Comparison of ENCODE assay signal across 23 cellular contexts in the genomic region with DNA sequence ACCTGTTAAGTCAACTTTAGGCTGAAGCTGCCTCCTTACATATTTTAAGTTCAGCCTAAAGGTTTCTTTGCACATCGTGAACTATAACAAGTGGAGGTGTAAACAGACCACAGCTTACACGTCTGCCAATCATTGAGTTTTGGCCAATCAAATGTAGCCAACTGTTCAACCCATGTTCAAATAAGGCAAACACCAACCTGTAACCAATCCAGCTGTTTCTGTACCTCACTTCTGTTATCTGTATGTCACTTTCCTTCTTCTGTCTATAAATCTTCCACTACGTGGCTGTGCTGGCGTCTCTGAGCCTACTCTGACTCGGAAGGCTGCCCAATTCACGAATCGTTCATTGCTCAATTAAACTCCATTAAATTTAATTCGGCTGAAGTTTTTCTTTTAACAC.
DNase-seq lines count a peak whose midpoint lies in the region; ATAC-seq, FAIRE-seq and TF ChIP-seq lines count a peak whose summit lies in the region.
"Had no signal": no experiment of that assay in that cellular context is flagged by ENCODE, and none has a peak within 500 bp of the region (broad histone marks: within the 10 kb centered on the region; RNA-seq: fewer than 3 reads in every experiment).

No MANE protein-coding gene starts in this region.

- CTCF ChIA-PET in GM12878 (lab: Yijun Ruan, JAX) (interaction anchor here (0.9 kb wide), 1 partner anchor 27 kb away, joined by 4 read pairs; no protein-coding TSS in a partner anchor), H1 (lab: Charles Lee; ENCODE audit: partially characterized antibody) (interaction anchor here (1.3 kb wide), 1 partner anchor 11 kb away, joined by 4 read pairs; no protein-coding TSS in a partner anchor)
- CTCF ChIA-PET in activated CD8-positive, alpha-beta memory T cell treated with anti-CD3 and anti-CD28 coated beads, Interleukin-2, amount 10 ng/mL, durations not matched to agents 7 days and 5 days (lab: Charles Lee) = no interaction called here

- H3K4me1 ChIP-seq in GM12878 (ENCODE audit: control insufficient read depth, insufficient read depth, low read length) (no peaks in the 10 kb centered on the region), H1 (replicated peaks in 1 of 4; ENCODE audit: control insufficient read depth in 3 of 4, insufficient read depth in 4 of 4, low read length in 3 of 4) (no peaks in the 10 kb centered on the region), BE2C (no peaks in the 10 kb centered on the region)

- no peak overlapping the region for H2BK120ac ChIP-seq in H1 (replicated peaks; ENCODE audit: low read depth, low read length)

- H3K56ac ChIP-seq in H1 (replicated peaks; ENCODE audit: insufficient read length, low read depth, low read length) = no peak overlapping the region

- H3K23me2 ChIP-seq in H1 (ENCODE audit: low read depth, low read length) = no peaks in the 10 kb centered on the region

- TF ChIP-seq EP300 in GM12878 (IDR thresholded peaks at IDR 0.05; ENCODE audit: borderline replicate concordance in 1 of 2, control insufficient read depth in 1 of 2, low read depth in 2 of 2, low read length in 2 of 2) (no peak), H1 (IDR thresholded peaks at IDR 0.05; ENCODE audit: borderline replicate concordance in 1 of 2, low read depth in 2 of 2, low read length in 2 of 2) (no peak)

- H3K4me2 ChIP-seq in GM12878 (ENCODE audit: control insufficient read depth, insufficient read depth) (no peak overlapping the region), H1 (ENCODE audit: insufficient read depth in 1 of 2, low read depth in 2 of 2, low read length in 2 of 2) (no peak overlapping the region)

- H3K36me3 ChIP-seq in GM12878 (ENCODE audit: control insufficient read depth in 2 of 2, insufficient read depth in 2 of 2, low read length in 1 of 2) (peaks cover 0 to 3% of the 10 kb centered on the region in 2 experiments; a peak in 1 of 4 replicates), H1 (ENCODE audit: control insufficient read depth in 2 of 4, insufficient read depth in 4 of 4, low read length in 3 of 4) (no peaks in the 10 kb centered on the region), BE2C (no peaks in the 10 kb centered on the region)

- H3K9ac ChIP-seq in GM12878 (ENCODE audit: control insufficient read depth, insufficient read depth, low read length) (no peak overlapping the region), H1 (replicated peaks in 1 of 4; ENCODE audit: extremely low read depth in 1 of 4, low read depth in 3 of 4, low read length in 3 of 4) (no peak overlapping the region)

- intact Hi-C loops in GM12878 (cut with micrococcal nuclease; ENCODE audit: unreplicated experiment) = no loop called here

- no peaks in the 10 kb centered on the region for H3K9me3 Mint-ChIP-seq in activated CD8-positive, alpha-beta memory T cell treated with anti-CD3 and anti-CD28 coated beads, Interleukin-2, amount 10 ng/mL, durations not matched to agents 7 days and 5 days (ENCODE audit: low read depth)
- H3K9me3 Mint-ChIP-seq: CD4-positive, alpha-beta memory T cell had no signal

- H3K4me3 Mint-ChIP-seq in activated CD8-positive, alpha-beta memory T cell treated with anti-CD3 and anti-CD28 coated beads, Interleukin-2, amount 10 ng/mL, durations not matched to agents 7 days and 5 days = no peak overlapping the region
- H3K4me3 Mint-ChIP-seq: CD4-positive, alpha-beta memory T cell had no signal

- no peak overlapping the region for H2AFZ ChIP-seq in GM12878 (ENCODE audit: control insufficient read depth, low read depth, low read length)
- no peak overlapping the region for H2AFZ ChIP-seq in H1 (ENCODE audit: low read length)

- POLR2A ChIA-PET in GM12878 (lab: Charles Lee) = no interaction called here
- POLR2A ChIA-PET in H1 (lab: Charles Lee; ENCODE audit: partially characterized antibody) = no interaction called here

- H4K20me1 ChIP-seq in GM12878 (ENCODE audit: control insufficient read depth, insufficient read depth) (no peaks in the 10 kb centered on the region), H1 (replicated peaks in 1 of 2; ENCODE audit: control insufficient read depth in 1 of 2, insufficient read depth in 2 of 2, low read length in 2 of 2) (no peaks in the 10 kb centered on the region)

- H4K91ac ChIP-seq in H1 (replicated peaks; ENCODE audit: insufficient read length, low read length) = no peak overlapping the region

- SMC1A ChIA-PET in GM12878 (lab: Charles Lee; ENCODE audit: uncharacterized antibody, unreplicated experiment) = interaction anchor here (0.5 to 1.8 kb wide), 5 partner anchors 9 to 428 kb away, joined by 3 to 6 read pairs (median 3); no protein-coding TSS in a partner anchor

- no peak overlapping the region for H3K4ac ChIP-seq in H1 (replicated peaks; ENCODE audit: insufficient read length, low read depth, low read length)

- H3K4me1 Mint-ChIP-seq in activated CD8-positive, alpha-beta memory T cell treated with anti-CD3 and anti-CD28 coated beads, Interleukin-2, amount 10 ng/mL, durations not matched to agents 7 days and 5 days = no peaks in the 10 kb centered on the region

- no peak overlapping the region for H3K18ac ChIP-seq in H1 (ENCODE audit: extremely low read depth, low read length)

- H2BK5ac ChIP-seq in H1 (ENCODE audit: low read depth, low read length) = no peak overlapping the region

- BruUV-seq in GM12878 (replicated peaks; lab: Mats Ljungman, UMichigan) = no TSS peak

- peak; percentile 52 for FAIRE-seq in GM19239 (lab: Jason Lieb, UNC)
- no peak for FAIRE-seq in GM12878 (lab: Jason Lieb, UNC)
- FAIRE-seq in H1 (lab: Jason Lieb, UNC) = peak; percentile 7
- FAIRE-seq: A549, GM12892 had no signal

- no peak overlapping the region for H3K27ac ChIP-seq in GM12878 (ENCODE audit: control insufficient read depth, insufficient read depth)
- no peak overlapping the region for H3K27ac ChIP-seq in H1 (ENCODE audit: low read depth, low read length)
- H3K27ac ChIP-seq: A549 had no signal

- no peak overlapping the region for H2BK12ac ChIP-seq in H1 (ENCODE audit: low read depth, low read length)

- no peaks in the 10 kb centered on the region for H3K9me3 ChIP-seq in GM12878 (replicated peaks; ENCODE audit: control insufficient read depth, insufficient read depth, low read length)
- H3K9me3 ChIP-seq in H1 (ENCODE audit: insufficient read depth in 2 of 2, low read depth in 1 of 2, low read length in 1 of 2) = no peaks in the 10 kb centered on the region
- no peaks in the 10 kb centered on the region for H3K9me3 ChIP-seq in BE2C
- H3K9me3 ChIP-seq: A549 had no signal

- RAD21 ChIA-PET in GM12878 (lab: Charles Lee; ENCODE audit: unreplicated experiment) = no interaction called here

- TF ChIP-seq CTCF in GM12878 (IDR thresholded peaks at IDR 0.05 in 2 of 3, conservative IDR thresholded peaks at IDR 0.05 in 1 of 3; ENCODE audit: control insufficient read depth in 2 of 3, extremely low read depth in 1 of 3, insufficient read depth in 1 of 3, low read depth in 3 of 3, low read length in 3 of 3) (no peak), H1 (IDR thresholded peaks at IDR 0.05; ENCODE audit: control extremely low read depth in 1 of 3, insufficient read depth in 1 of 3, low read depth in 1 of 3, low read length in 3 of 3) (no peak), BE2C (IDR thresholded peaks at IDR 0.05; ENCODE audit: low read depth, low read length) (no peak)

- no peak for TF ChIP-seq RAD21 in GM12878 (IDR thresholded peaks at IDR 0.05; ENCODE audit: insufficient read depth, low read depth, low read length)
- no peak for TF ChIP-seq RAD21 in H1 (IDR thresholded peaks at IDR 0.05 in 1 of 2, conservative IDR thresholded peaks at IDR 0.05 in 1 of 2; ENCODE audit: low read depth in 2 of 2, low read length in 2 of 2)

- no peak overlapping the region for H4K8ac ChIP-seq in H1 (ENCODE audit: extremely low read depth, insufficient read depth, low read length)

- TF ChIP-seq POLR2A in GM12878 (IDR thresholded peaks at IDR 0.05; ENCODE audit: low read depth, low read length) = no peak
- TF ChIP-seq POLR2A in H1 (IDR thresholded peaks at IDR 0.05; ENCODE audit: control extremely low read depth in 1 of 2, low read depth in 2 of 2, low read length in 2 of 2) = no peak

- H2BK15ac ChIP-seq in H1 (ENCODE audit: low read length) = no peak overlapping the region

- H3K36me3 Mint-ChIP-seq in activated CD8-positive, alpha-beta memory T cell treated with anti-CD3 and anti-CD28 coated beads, Interleukin-2, amount 10 ng/mL, durations not matched to agents 7 days and 5 days = peaks cover 9% of the 10 kb centered on the region

- no peaks in the 10 kb centered on the region for H3K79me2 ChIP-seq in GM12878 (ENCODE audit: control insufficient read depth, insufficient read depth, low read length)
- H3K79me2 ChIP-seq in H1 (ENCODE audit: control insufficient read depth in 1 of 2, insufficient read depth in 2 of 2, low read length in 2 of 2) = no peaks in the 10 kb centered on the region

- no peak overlapping the region for H2BK20ac ChIP-seq in H1 (ENCODE audit: low read length)

- no peaks in the 10 kb centered on the region for H3K27me3 Mint-ChIP-seq in activated CD8-positive, alpha-beta memory T cell treated with anti-CD3 and anti-CD28 coated beads, Interleukin-2, amount 10 ng/mL, durations not matched to agents 7 days and 5 days
- H3K27me3 Mint-ChIP-seq: CD4-positive, alpha-beta memory T cell had no signal

- H3K27me3 ChIP-seq in GM12878 (replicated peaks in 1 of 2; ENCODE audit: control insufficient read depth in 2 of 2, insufficient read depth in 2 of 2, low read length in 1 of 2) (no peaks in the 10 kb centered on the region), H1 (replicated peaks in 1 of 4; ENCODE audit: control insufficient read depth in 3 of 4, extremely low read depth in 1 of 4, insufficient read depth in 3 of 4, low read length in 3 of 4) (no peaks in the 10 kb centered on the region), BE2C (no peaks in the 10 kb centered on the region)

- H4K5ac ChIP-seq in H1 (ENCODE audit: insufficient read length, low read depth, low read length) = no peak overlapping the region

- no peak for DNase-seq in GM19239 (ENCODE audit: insufficient read length, low spot score)
- no peak for DNase-seq in GM12878 (ENCODE audit: low read depth, low spot score)
- DNase-seq in H1 (ENCODE audit: low read depth in 1 of 2, low spot score in 2 of 2) = no peak
- no peak for DNase-seq in left lobe of liver (ENCODE audit: low spot score)
- DNase-seq in BE2C = no peak
- DNase-seq in activated CD8-positive, alpha-beta memory T cell treated with anti-CD3 and anti-CD28 coated beads, Interleukin-2, amount 10 ng/mL, durations not matched to agents 7 days and 5 days = no peak
- DNase-seq: 8988T; ACHN; AML-193; C1 segment of cervical spinal cord; Calu3; CD4-positive, alpha-beta memory T cell; COR-L47; DMS53; DMS79 treated with DMSO at 0.1 percent for 48 hours; GF-D8; GOT3; H7; HCEC 1CT had no signal

- no peak overlapping the region for H3K14ac ChIP-seq in H1 (ENCODE audit: insufficient read length)

- H2AK5ac ChIP-seq in H1 (ENCODE audit: low read depth, low read length) = no peak overlapping the region

- 98% methylated on average over 8 of the region's 8 CpGs for WGBS in GM12878 (ENCODE audit: insufficient coverage, insufficient replicate concordance, low lambda C conversion rate, missing lambda C conversion rate)
- 91% methylated on average over 8 of the region's 8 CpGs; no CpG with 5 or more reads in 1 of the 2 experiments for WGBS in H1 (ENCODE audit: extremely low coverage in 1 of 2, insufficient coverage in 1 of 2, insufficient read length in 1 of 2, insufficient replicate concordance in 2 of 2, low coverage in 1 of 2, low lambda C conversion rate in 2 of 2, missing lambda C conversion rate in 1 of 2), 2 experiments

- H3K4me3 ChIP-seq in GM12878 (no peak overlapping the region), H1 (ENCODE audit: extremely low read depth in 1 of 4, insufficient read depth in 2 of 4, low read depth in 3 of 4, low read length in 4 of 4) (no peak overlapping the region), BE2C (ENCODE audit: low read depth, low read length) (no peak overlapping the region)
- H3K4me3 ChIP-seq: A549 had no signal

- no peak overlapping the region for H3K27ac Mint-ChIP-seq in activated CD8-positive, alpha-beta memory T cell treated with anti-CD3 and anti-CD28 coated beads, Interleukin-2, amount 10 ng/mL, durations not matched to agents 7 days and 5 days
- H3K27ac Mint-ChIP-seq: CD4-positive, alpha-beta memory T cell had no signal

- in situ Hi-C loops in GM12878 (cut with MboI) = no loop called here

- no peak overlapping the region for H3K23ac ChIP-seq in H1 (ENCODE audit: insufficient read length)

- no peaks in the 10 kb centered on the region for H3K79me1 ChIP-seq in H1 (ENCODE audit: low read depth, low read length)

- ATAC-seq in GM12878 = no peak
- peak; percentile 36 for ATAC-seq in left lobe of liver
- ATAC-seq in GM18873 (IDR thresholded peaks at IDR 0.05; ENCODE audit: low FRiP score, unreplicated experiment) = no peak
- ATAC-seq in GM18519 (IDR thresholded peaks at IDR 0.05; ENCODE audit: low FRiP score, unreplicated experiment) = no peak
- ATAC-seq in activated CD8-positive, alpha-beta memory T cell treated with anti-CD3 and anti-CD28 coated beads, Interleukin-2, amount 10 ng/mL, durations not matched to agents 7 days and 5 days = no peak
- ATAC-seq: A549 had no signal
